ENCODE assay signal across 16 cellular contexts in genomic region chr3:31546152-31546551, GRCh38. TPM values are rescaled to one million over a fixed set of nuclear protein-coding genes. Genes with fewer than 3 reads are reported as not detected.
A peak's percentile ranks its signal among the peaks of the same experiment; 100 is the strongest.
DNase-seq lines count a peak whose midpoint lies in the region; ATAC-seq and TF ChIP-seq lines count a peak whose summit lies in the region.
"Had no signal": no experiment of that assay in that cellular context is flagged by ENCODE, and none has a peak within 500 bp of the region (broad histone marks: within the 10 kb centered on the region; RNA-seq: fewer than 3 reads in every experiment).

No MANE protein-coding gene starts in this region.

- no peaks in the 10 kb centered on the region for H3K9me3 Mint-ChIP-seq in naive thymus-derived CD4-positive, alpha-beta T cell

- peaks cover 7 to 63% (median 32%) of the 10 kb centered on the region in 11 experiments; a peak in 21 of 22 replicates for H3K36me3 ChIP-seq in BLaER1 treated with 17β-estradiol and CSF1 and Interleukin-3, amounts not matched to agents 10 nM and 100 nM
- H3K36me3 ChIP-seq in HCT116 (ENCODE audit: control insufficient read depth in 1 of 2, insufficient read depth in 2 of 2, low read length in 2 of 2) (no peaks in the 10 kb centered on the region), suprapubic skin (no peaks in the 10 kb centered on the region)
- no peaks in the 10 kb centered on the region for H3K36me3 ChIP-seq in naive thymus-derived CD4-positive, alpha-beta T cell (ENCODE audit: control insufficient read depth in 2 of 3, insufficient read depth in 3 of 3, low read length in 3 of 3)
- H3K36me3 ChIP-seq: right lobe of liver had no signal

- peak overlapping the region in 10 of 11 experiments; percentile 12 to 59 (median 33); a peak in 14 of 22 replicates for H3K4me2 ChIP-seq in BLaER1 treated with 17β-estradiol and CSF1 and Interleukin-3, amounts not matched to agents 10 nM and 100 nM
- H3K4me2 ChIP-seq in HCT116 (ENCODE audit: low read length): peak overlapping the region; percentile 47

- H3K27ac ChIP-seq in BLaER1 treated with 17β-estradiol and CSF1 and Interleukin-3, amounts not matched to agents 10 nM and 100 nM: peak overlapping the region in 5 of 11 experiments; percentile 20 to 44 (median 35); a peak in 8 of 22 replicates
- H3K27ac ChIP-seq in HCT116 (ENCODE audit: low read depth, low read length) (no peak overlapping the region), epithelial cell of prostate (peak overlapping the region; percentile 45), suprapubic skin (no peak overlapping the region)
- no peak overlapping the region for H3K27ac ChIP-seq in naive thymus-derived CD4-positive, alpha-beta T cell (ENCODE audit: low read depth, low read length)
- H3K27ac ChIP-seq: right lobe of liver, RWPE1 had no signal

- H3K9me2 ChIP-seq in HCT116 (ENCODE audit: insufficient read depth): no peaks in the 10 kb centered on the region

- peaks cover 53 to 100% (median 100%) of the 10 kb centered on the region in 11 experiments; a peak in 20 of 22 replicates for H4K20me1 ChIP-seq in BLaER1 treated with 17β-estradiol and CSF1 and Interleukin-3, amounts not matched to agents 10 nM and 100 nM
- peaks cover 46% of the 10 kb centered on the region; the same call in 1 of the 2 replicates for H4K20me1 ChIP-seq in HCT116 (ENCODE audit: insufficient read depth)

- TF ChIP-seq CTCF in HCT116 (IDR thresholded peaks at IDR 0.05 in 2 of 3, conservative IDR thresholded peaks at IDR 0.05 in 1 of 3; ENCODE audit: borderline replicate concordance in 1 of 3, insufficient read depth in 1 of 3, low read depth in 2 of 3, low read length in 2 of 3) (no peak), suprapubic skin (IDR thresholded peaks at IDR 0.05) (no peak)

- H3K36me3 Mint-ChIP-seq in naive thymus-derived CD4-positive, alpha-beta T cell: peaks cover 0 to 14% (median 0%) of the 10 kb centered on the region in 5 donors

- H3K4me3 ChIP-seq in BLaER1 treated with 17β-estradiol and CSF1 and Interleukin-3, amounts not matched to agents 10 nM and 100 nM: no peak overlapping the region
- H3K4me3 ChIP-seq in HCT116 (replicated peaks in 1 of 2; ENCODE audit: low read depth in 1 of 2, low read length in 2 of 2): no peak overlapping the region
- H3K4me3 ChIP-seq in naive thymus-derived CD4-positive, alpha-beta T cell (ENCODE audit: low read length): no peak overlapping the region
- H3K4me3 ChIP-seq in suprapubic skin: no peak overlapping the region
- H3K4me3 ChIP-seq: right lobe of liver had no signal

- peaks cover 100% of the 10 kb centered on the region for H3K79me2 ChIP-seq in HCT116 (ENCODE audit: insufficient read depth, low read length)

- DNase-seq in HCT116 (ENCODE audit: low read depth, low spot score) (no peak), epithelial cell of prostate (ENCODE audit: low read depth, low spot score) (no peak), suprapubic skin (ENCODE audit: low spot score in 2 of 2) (no peak), AML-193 (lab: John Stamatoyannopoulos, UW) (no peak), NCI-H748 treated with DMSO at 0.1 percent for 48 hours (lab: John Stamatoyannopoulos, UW) (no peak), DMS153 treated with DMSO at 0.1 percent for 48 hours (lab: John Stamatoyannopoulos, UW; ENCODE audit: unreplicated experiment) (no peak)
- no peak for DNase-seq in naive thymus-derived CD4-positive, alpha-beta T cell
- DNase-seq: activated CD4-positive, alpha-beta T cell treated with anti-CD3 and anti-CD28 coated beads, Interleukin-2, amount 50 U/mL, for 4 hours; activated naive CD4-positive, alpha-beta T cell treated with Interleukin-2 at 50 U/mL for 16 hours; NCI-H1417 treated with DMSO at 0.1 percent for 48 hours; NCI-H510A treated with DMSO at 0.1 percent for 48 hours; right lobe of liver; stimulated activated naive CD4-positive, alpha-beta T cell; T1000 had no signal

- no peak overlapping the region for H3K9ac ChIP-seq in BLaER1 treated with 17β-estradiol and CSF1 and Interleukin-3, amounts not matched to agents 10 nM and 100 nM
- H3K9ac ChIP-seq in HCT116 (ENCODE audit: low read length): 0 out of 2 replicates have a peak overlapping the region, but pooled peaks have one; percentile 1

- no TSS peak for BruUV-seq in HCT116 (replicated peaks; lab: Mats Ljungman, UMichigan)

- no peak for TF ChIP-seq POLR2A in HCT116 (IDR thresholded peaks at IDR 0.05; ENCODE audit: borderline replicate concordance, extremely low read depth, insufficient read depth, insufficient read length)
- TF ChIP-seq POLR2A in suprapubic skin (IDR thresholded peaks at IDR 0.05): no peak

- H3K9me3 ChIP-seq in BLaER1 treated with 17β-estradiol and CSF1 and Interleukin-3, amounts not matched to agents 10 nM and 100 nM (replicated peaks in 1 of 11): peaks cover 0 to 21% (median 13%) of the 10 kb centered on the region in 11 experiments; a peak in 17 of 22 replicates
- H3K9me3 ChIP-seq in HCT116 (ENCODE audit: control insufficient read depth in 1 of 2, insufficient read depth in 1 of 2, low read depth in 1 of 2, low read length in 2 of 2) (no peaks in the 10 kb centered on the region), suprapubic skin (no peaks in the 10 kb centered on the region)
- H3K9me3 ChIP-seq in naive thymus-derived CD4-positive, alpha-beta T cell (ENCODE audit: control insufficient read depth in 2 of 3, low read length in 3 of 3): no peaks in the 10 kb centered on the region
- H3K9me3 ChIP-seq: right lobe of liver had no signal

- CTCF ChIA-PET in HCT116 (lab: Charles Lee): interaction anchor here (1.1 kb wide), 1 partner anchor 14 kb away, joined by 3 read pairs; the partner anchor contains the start of gene STT3B
- CTCF ChIA-PET in naive thymus-derived CD4-positive, alpha-beta T cell (lab: Charles Lee): interaction anchor here (0.7 to 1.3 kb wide), 3 partner anchors 16 to 226 kb away, joined by 3 read pairs; no protein-coding TSS in a partner anchor

- intact Hi-C loops in HCT116 (cut with micrococcal nuclease): no loop called here
- intact Hi-C loops in naive thymus-derived CD4-positive, alpha-beta T cell (cut with micrococcal nuclease): loop anchor here in 1 of 2 donors (5.0 kb wide), 1 partner anchor 371 kb away; no protein-coding TSS in a partner anchor

- peak overlapping the region in 9 of 10 donors; percentile 1 to 70 (median 26) for H3K4me3 Mint-ChIP-seq in naive thymus-derived CD4-positive, alpha-beta T cell

- H3K27me3 Mint-ChIP-seq in naive thymus-derived CD4-positive, alpha-beta T cell: no peaks in the 10 kb centered on the region

- no peak for TF ChIP-seq RAD21 in HCT116 (IDR thresholded peaks at IDR 0.05; ENCODE audit: low read depth)

- POLR2A ChIA-PET in HCT116 (lab: Charles Lee): interaction anchor here (0.6 to 1.4 kb wide), 3 partner anchors 10 to 302 kb away, joined by 3 to 9 read pairs (median 3); partner anchors contain the start of gene STT3B
- POLR2A ChIA-PET in naive thymus-derived CD4-positive, alpha-beta T cell (lab: Charles Lee): interaction anchor here (0.6 to 2.4 kb wide), 2 partner anchors 13 to 296 kb away, joined by 4 to 23 read pairs; partner anchors contain the start of gene STT3B

- peak overlapping the region in 7 of 9 donors; percentile 20 to 78 (median 53) for H3K27ac Mint-ChIP-seq in naive thymus-derived CD4-positive, alpha-beta T cell

- H3K4me1 ChIP-seq in BLaER1 treated with 17β-estradiol and CSF1 and Interleukin-3, amounts not matched to agents 10 nM and 100 nM: peaks cover 27 to 63% (median 47%) of the 10 kb centered on the region in 10 experiments
- H3K4me1 ChIP-seq in HCT116 (ENCODE audit: control insufficient read depth in 1 of 2, insufficient read depth in 2 of 2, low read length in 2 of 2) (peaks cover 10 to 35% of the 10 kb centered on the region in 2 experiments; a peak in 3 of 4 replicates), suprapubic skin (peaks cover 78% of the 10 kb centered on the region)
- peaks cover 30 to 41% of the 10 kb centered on the region in 2 donors for H3K4me1 ChIP-seq in naive thymus-derived CD4-positive, alpha-beta T cell (ENCODE audit: control insufficient read depth in 2 of 2, insufficient read depth in 2 of 2, low read length in 2 of 2)

- RAD21 ChIA-PET in HCT116 (lab: Charles Lee; ENCODE audit: low non-redundant PET in 1 of 2, low total read pairs in 2 of 2, uncharacterized antibody in 2 of 2, unreplicated experiment in 2 of 2): no interaction called here

- no peaks in the 10 kb centered on the region for H3K27me3 ChIP-seq in BLaER1 treated with 17β-estradiol and CSF1 and Interleukin-3, amounts not matched to agents 10 nM and 100 nM
- H3K27me3 ChIP-seq in HCT116 (ENCODE audit: insufficient read depth, low read length) (no peaks in the 10 kb centered on the region), suprapubic skin (no peaks in the 10 kb centered on the region)
- no peaks in the 10 kb centered on the region for H3K27me3 ChIP-seq in naive thymus-derived CD4-positive, alpha-beta T cell (ENCODE audit: control insufficient read depth in 2 of 2, insufficient read depth in 2 of 2, low read length in 2 of 2)
- H3K27me3 ChIP-seq: right lobe of liver had no signal

- no peak overlapping the region for H2AFZ ChIP-seq in HCT116 (ENCODE audit: low read depth, low read length, poor library complexity, severe bottlenecking)

- 75% methylated on average over 1 of the region's 1 CpG for WGBS in suprapubic skin

- no peak for TF ChIP-seq EP300 in suprapubic skin (IDR thresholded peaks at IDR 0.05)

- ATAC-seq in HCT116: no peak
- ATAC-seq in naive thymus-derived CD4-positive, alpha-beta T cell: no peak
- ATAC-seq: right lobe of liver had no signal

- peaks cover 55 to 99% (median 91%) of the 10 kb centered on the region in 7 donors for H3K4me1 Mint-ChIP-seq in naive thymus-derived CD4-positive, alpha-beta T cell

TF ChIP-seq in HCT116, 20 proteins besides CTCF, POLR2A, EP300 and RAD21 (continues in another document):
- no peak for TF ChIP-seq SRF (IDR thresholded peaks at IDR 0.05; ENCODE audit: low read depth)
- TF ChIP-seq ATF3 (IDR thresholded peaks at IDR 0.05): no peak
- no peak for TF ChIP-seq TCF7L2 (IDR thresholded peaks at IDR 0.05; ENCODE audit: borderline replicate concordance, extremely low read depth, insufficient read depth, insufficient read length)

RNA-seq across cellular contexts. Expression of gene STT3B, which starts 13.4 kb away (rescaled TPM):
- total RNA-seq in HCT116 (2021; ENCODE audit: unreplicated experiment) (131 TPM), suprapubic skin (10 to 100 TPM; 69.5 to 97.0 (median 78.4) TPM)
- 42.6 and 54.3 TPM in 2 replicates for polyA plus RNA-seq in HCT116 (2012)
- total RNA-seq in naive thymus-derived CD4-positive, alpha-beta T cell: 100 to 1,000 TPM; 115 to 149 (median 131) TPM
- polyA plus RNA-seq in naive thymus-derived CD4-positive, alpha-beta T cell: 100 to 1,000 TPM; 109 to 140 TPM
